Comparison of ENCODE assay signal across 21 cellular contexts in genomic region chr7:149329265-149329664, GRCh38.
A peak's percentile ranks its signal among the peaks of the same experiment; 100 is the strongest.
DNase-seq lines count a peak whose midpoint lies in the region; ATAC-seq and TF ChIP-seq lines count a peak whose summit lies in the region.
"Had no signal": no experiment of that assay in that cellular context is flagged by ENCODE, and none has a peak within 500 bp of the region (broad histone marks: within the 10 kb centered on the region; RNA-seq: fewer than 3 reads in every experiment).

No MANE protein-coding gene starts in this region.

- H3K27ac ChIP-seq in PC-9 (no peak overlapping the region), liver (ENCODE audit: low read depth in 1 of 2, low read length in 2 of 2) (peak overlapping the region; percentile 4 to 57)
- H3K27ac ChIP-seq: 22Rv1; A549; BLaER1 treated with 17β-estradiol and CSF1 and Interleukin-3, amounts not matched to agents 10 nM and 100 nM; C4-2B had no signal

- TF ChIP-seq CTCF in PC-9 (conservative IDR thresholded peaks at IDR 0.05) (no peak), liver (IDR thresholded peaks at IDR 0.05; ENCODE audit: low read depth, low read length, missing input control) (no peak), nephron progenitor cell (IDR thresholded peaks at IDR 0.05) (no peak)

- ATAC-seq in left lobe of liver = peak; percentile 91
- ATAC-seq: CD8-positive, alpha-beta T cell had no signal

- no peak overlapping the region for H3K4me3 ChIP-seq in PC-9
- no peak overlapping the region for H3K4me3 ChIP-seq in liver (ENCODE audit: low read depth in 1 of 3, low read length in 3 of 3)
- H3K4me3 ChIP-seq: A549; BLaER1 treated with 17β-estradiol and CSF1 and Interleukin-3, amounts not matched to agents 10 nM and 100 nM had no signal

- no peaks in the 10 kb centered on the region for H4K20me1 ChIP-seq in PC-9 (ENCODE audit: insufficient read depth)
- H4K20me1 ChIP-seq: BLaER1 treated with 17β-estradiol and CSF1 and Interleukin-3, amounts not matched to agents 10 nM and 100 nM had no signal

- H3K79me2 ChIP-seq in PC-9 (ENCODE audit: low read depth) = no peaks in the 10 kb centered on the region

- no peak overlapping the region for H3K9ac ChIP-seq in liver (ENCODE audit: low read depth in 1 of 2, low read length in 2 of 2)
- H3K9ac ChIP-seq: BLaER1 treated with 17β-estradiol and CSF1 and Interleukin-3, amounts not matched to agents 10 nM and 100 nM had no signal

- BruUV-seq in PC-9 (replicated peaks; lab: Mats Ljungman, UMichigan) = no TSS peak

- DNase-seq in PC-9 (no peak), left lobe of liver (ENCODE audit: low spot score) (peak; percentile 72), renal cortical epithelial cell (ENCODE audit: low read depth) (peak; percentile 22), nephron progenitor cell (no peak), COLO668 (lab: John Stamatoyannopoulos, UW; ENCODE audit: unreplicated experiment) (no peak), DMS79 treated with DMSO at 0.1 percent for 48 hours (lab: John Stamatoyannopoulos, UW) (no peak)
- DNase-seq: AML-193; CD4-positive, alpha-beta T cell; CD8-positive, alpha-beta T cell; COR-L47; DMS 273 treated with DMSO at 0.1 percent for 48 hours; DMS153; DMS53; DMS79; GF-D8 had no signal

- 12% methylated on average over 3 of the region's 3 CpGs for WGBS in liver

- peak overlapping the region; percentile 10; the same call in 1 of the 2 replicates for H2AFZ ChIP-seq in PC-9

- CTCF ChIA-PET in PC-9 (lab: Charles Lee) = interaction anchor here (0.7 to 1.4 kb wide), 3 partner anchors 18 to 53 kb away, joined by 3 to 4 read pairs (median 3); no protein-coding TSS in a partner anchor

- H3K27me3 ChIP-seq in PC-9 (ENCODE audit: insufficient read depth, low read depth) (no peaks in the 10 kb centered on the region), liver (ENCODE audit: control insufficient read depth in 4 of 4, insufficient read depth in 4 of 4, low read length in 3 of 4) (no peaks in the 10 kb centered on the region)
- H3K27me3 ChIP-seq: BLaER1 treated with 17β-estradiol and CSF1 and Interleukin-3, amounts not matched to agents 10 nM and 100 nM had no signal

- peaks cover 38% of the 10 kb centered on the region for H3K9me3 Mint-ChIP-seq in nephron progenitor cell

- H3K4me1 ChIP-seq in PC-9 (replicated peaks; ENCODE audit: insufficient read depth) (peaks cover 12% of the 10 kb centered on the region), liver (ENCODE audit: control insufficient read depth in 4 of 4, insufficient read depth in 4 of 4, low read length in 3 of 4) (peaks cover 11 to 36% (median 28%) of the 10 kb centered on the region in 4 donors)
- H3K4me1 ChIP-seq: A549; BLaER1 treated with 17β-estradiol and CSF1 and Interleukin-3, amounts not matched to agents 10 nM and 100 nM had no signal

- H3K36me3 ChIP-seq in PC-9 (ENCODE audit: low read depth) (no peaks in the 10 kb centered on the region), liver (ENCODE audit: control insufficient read depth in 4 of 4, insufficient read depth in 3 of 4, low read depth in 1 of 4, low read length in 3 of 4) (no peaks in the 10 kb centered on the region)
- H3K36me3 ChIP-seq: BLaER1 treated with 17β-estradiol and CSF1 and Interleukin-3, amounts not matched to agents 10 nM and 100 nM had no signal

- H3K9me2 ChIP-seq in PC-9 (ENCODE audit: insufficient read depth) = no peaks in the 10 kb centered on the region

- no peak overlapping the region for H3K27ac Mint-ChIP-seq in nephron progenitor cell
- H3K27ac Mint-ChIP-seq: B cell; CD4-positive, alpha-beta T cell; CD8-positive, alpha-beta T cell had no signal

- TF ChIP-seq RAD21 in liver (IDR thresholded peaks at IDR 0.05) = peak; percentile 26 to 37

- no peaks in the 10 kb centered on the region for H3K36me3 Mint-ChIP-seq in nephron progenitor cell (ENCODE audit: low read depth)
- H3K36me3 Mint-ChIP-seq: CD8-positive, alpha-beta T cell had no signal

- H3K4me2 ChIP-seq in PC-9 = no peak overlapping the region
- H3K4me2 ChIP-seq: A549; BLaER1 treated with 17β-estradiol and CSF1 and Interleukin-3, amounts not matched to agents 10 nM and 100 nM had no signal

- no peak overlapping the region for H3K4me3 Mint-ChIP-seq in nephron progenitor cell
- H3K4me3 Mint-ChIP-seq: B cell; CD4-positive, alpha-beta T cell; CD8-positive, alpha-beta T cell had no signal

- no peaks in the 10 kb centered on the region for H3K4me1 Mint-ChIP-seq in nephron progenitor cell
- H3K4me1 Mint-ChIP-seq: B cell had no signal

- peaks cover 23% of the 10 kb centered on the region for H3K27me3 Mint-ChIP-seq in nephron progenitor cell (ENCODE audit: low read depth, poor library complexity)

- intact Hi-C loops in PC-9 (cut with micrococcal nuclease; ENCODE audit: unreplicated experiment) = no loop called here

- peaks cover 12% of the 10 kb centered on the region; the same call in 1 of the 2 replicates for H3F3A ChIP-seq in PC-9 (ENCODE audit: insufficient read depth, low read depth)

- H3K9me3 ChIP-seq in PC-9 (ENCODE audit: insufficient read depth, low read depth) = peaks cover 9% of the 10 kb centered on the region
- no peaks in the 10 kb centered on the region for H3K9me3 ChIP-seq in liver (ENCODE audit: control insufficient read depth in 4 of 4, low read length in 3 of 4)

- POLR2A ChIA-PET in PC-9 (lab: Charles Lee; ENCODE audit: unreplicated experiment) = no interaction called here

TF ChIP-seq in liver, 16 proteins besides CTCF, POLR2A, EP300 and RAD21:
- TF ChIP-seq REST (IDR thresholded peaks at IDR 0.05) (peak; percentile 55), HNF4A (conservative IDR thresholded peaks at IDR 0.05) (peak; percentile 93 to 94), RXRA (IDR thresholded peaks at IDR 0.05) (peak; percentile 75 to 88), GABPA (IDR thresholded peaks at IDR 0.05 in 1 of 2, conservative IDR thresholded peaks at IDR 0.05 in 1 of 2) (no peak), MAX (IDR thresholded peaks at IDR 0.05) (peak; percentile 81), FOXA1 (IDR thresholded peaks at IDR 0.05) (peak; percentile 92), TAF1 (conservative IDR thresholded peaks at IDR 0.05) (no peak), FOXA2 (IDR thresholded peaks at IDR 0.05) (peak; percentile 97), HNF4G (IDR thresholded peaks at IDR 0.05) (peak; percentile 82), NR2F2 (IDR thresholded peaks at IDR 0.05) (peak; percentile 58), EGR1 (IDR thresholded peaks at IDR 0.05; ENCODE audit: low read depth in 2 of 2) (no peak), SP1 (IDR thresholded peaks at IDR 0.05) (peak; percentile 92), JUND (IDR thresholded peaks at IDR 0.05) (peak; percentile 45 to 61), ATF3 (IDR thresholded peaks at IDR 0.05) (no peak), YY1 (IDR thresholded peaks at IDR 0.05) (peak; percentile 87)
- TF ChIP-seq, protein P1, sequence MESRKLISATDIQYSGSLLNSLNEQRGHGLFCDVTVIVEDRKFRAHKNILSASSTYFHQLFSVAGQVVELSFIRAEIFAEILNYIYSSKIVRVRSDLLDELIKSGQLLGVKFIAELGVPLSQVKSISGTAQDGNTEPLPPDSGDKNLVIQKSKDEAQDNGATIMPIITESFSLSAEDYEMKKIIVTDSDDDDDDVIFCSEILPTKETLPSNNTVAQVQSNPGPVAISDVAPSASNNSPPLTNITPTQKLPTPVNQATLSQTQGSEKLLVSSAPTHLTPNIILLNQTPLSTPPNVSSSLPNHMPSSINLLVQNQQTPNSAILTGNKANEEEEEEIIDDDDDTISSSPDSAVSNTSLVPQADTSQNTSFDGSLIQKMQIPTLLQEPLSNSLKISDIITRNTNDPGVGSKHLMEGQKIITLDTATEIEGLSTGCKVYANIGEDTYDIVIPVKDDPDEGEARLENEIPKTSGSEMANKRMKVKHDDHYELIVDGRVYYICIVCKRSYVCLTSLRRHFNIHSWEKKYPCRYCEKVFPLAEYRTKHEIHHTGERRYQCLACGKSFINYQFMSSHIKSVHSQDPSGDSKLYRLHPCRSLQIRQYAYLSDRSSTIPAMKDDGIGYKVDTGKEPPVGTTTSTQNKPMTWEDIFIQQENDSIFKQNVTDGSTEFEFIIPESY (IDR thresholded peaks at IDR 0.05) = peak; percentile 53

Comparison
In these comparisons a context has a peak if more than half of its experiments do, and no peak if none do; other contexts are left out.
1. DNase-seq: peak in left lobe of liver (single experiment) and renal cortical epithelial cell (single experiment); none in PC-9 (0 of 2), nephron progenitor cell (single experiment), COLO668 (single experiment) and DMS79 treated with DMSO at 0.1 percent for 48 hours (single experiment).